In the genomic region with DNA sequence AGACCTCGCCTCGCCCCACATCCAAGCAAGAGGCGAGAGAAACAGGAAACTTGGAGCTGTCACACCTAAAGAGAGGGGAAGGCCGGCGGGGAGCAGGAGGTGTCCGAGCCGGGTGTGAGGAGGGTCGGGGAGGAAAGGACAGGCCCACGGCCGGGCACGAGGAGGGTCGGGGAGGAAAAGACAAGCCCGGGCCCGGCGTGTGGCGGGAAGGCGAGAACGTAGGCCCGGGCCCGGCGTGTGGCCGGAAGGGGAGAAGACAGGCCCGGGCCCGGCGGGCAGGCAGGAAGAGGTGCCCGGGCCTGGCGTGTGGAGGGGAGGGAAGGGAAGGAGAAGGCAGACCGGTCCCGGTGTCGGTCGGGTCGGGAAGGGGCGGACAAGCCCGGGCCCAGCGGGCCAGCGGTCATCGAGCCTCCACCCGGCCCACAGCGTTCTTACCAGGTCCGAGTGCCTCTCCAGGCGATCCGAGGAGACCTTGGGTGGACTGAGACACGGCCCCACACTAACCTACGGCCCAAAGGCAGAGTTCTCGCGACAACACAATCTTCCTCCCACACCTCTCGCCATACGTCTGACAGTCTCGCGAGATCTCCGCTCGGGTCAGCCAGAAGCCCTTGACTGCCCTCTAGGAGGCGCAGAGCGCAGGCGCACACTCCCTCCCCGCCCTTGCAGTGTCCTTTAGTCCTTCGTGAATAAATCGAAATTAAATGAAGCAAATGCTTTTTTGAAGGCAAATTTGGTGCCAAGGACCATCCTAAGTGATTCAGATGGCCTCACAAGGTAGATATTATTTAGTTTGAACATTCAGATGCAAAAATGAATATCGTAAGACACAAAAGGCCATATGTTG, we compare ENCODE assay signal across 8 cellular contexts. TPM values are rescaled to one million over a fixed set of nuclear protein-coding genes. Genes with fewer than 3 reads are reported as not detected.
A peak's percentile ranks its signal among the peaks of the same experiment; 100 is the strongest.
DNase-seq lines count a peak whose midpoint lies in the region; ATAC-seq and TF ChIP-seq lines count a peak whose summit lies in the region.

Gene NCOA4 (minus strand): TSS at position 533 of the 847 bp plus-strand sequence. CDS start 13,943 bp downstream, outside the sequence.

- H3K4me3 ChIP-seq in mucosa of stomach (ENCODE audit: low read length): peak within 1 kb of the TSS; percentile 95

- peak within 1 kb of the TSS; percentile 79 to 99 (median 95) for H3K27ac Mint-ChIP-seq in IgD-negative memory B cell

- H3K4me3 Mint-ChIP-seq in IgD-negative memory B cell: peak within 1 kb of the TSS; percentile 90 to 99 (median 94)

- peak; percentile 97 for ATAC-seq in GM21529 (IDR thresholded peaks at IDR 0.05; ENCODE audit: unreplicated experiment)

- H3K9me3 ChIP-seq in mucosa of stomach (ENCODE audit: control insufficient read depth, low read length): no peaks in the 10 kb centered on the region

- peak within 1 kb of the TSS; percentile 94 for H3K9ac ChIP-seq in mucosa of stomach (ENCODE audit: low read length)

- H3K27me3 Mint-ChIP-seq in IgD-negative memory B cell: peaks cover 3% of the 10 kb centered on the region

- peak; percentile 93 for DNase-seq in DMS153 (lab: John Stamatoyannopoulos, UW)
- peak; percentile 99 for DNase-seq in OCI-M1 (lab: John Stamatoyannopoulos, UW)
- DNase-seq in activated T-cell treated with anti-CD3 and anti-CD28 coated beads for 48 hours (ENCODE audit: low read depth): peak; percentile 89
- DNase-seq in erythroblast (lab: John Stamatoyannopoulos, UW): peak; percentile 99
- peak; percentile 88 to 89 for DNase-seq in stimulated activated CD8-positive, alpha-beta memory T cell treated with anti-CD3 and anti-CD28 coated beads, Interleukin-7, amount 100 ng/mL, for 1 hour (ENCODE audit: low read depth in 2 of 2)

- peaks cover 26 to 40% (median 27%) of the 10 kb centered on the region in 3 donors for H3K4me1 Mint-ChIP-seq in IgD-negative memory B cell

- peak; percentile 98 for TF ChIP-seq POLR2A in erythroblast (IDR thresholded peaks at IDR 0.05; ENCODE audit: low read length)

- H3K4me1 ChIP-seq in mucosa of stomach (ENCODE audit: control insufficient read depth, insufficient read depth, low read length): peaks cover 52% of the 10 kb centered on the region

- H3K9me3 Mint-ChIP-seq in IgD-negative memory B cell: peaks cover 0 to 2% (median 0%) of the 10 kb centered on the region in 3 donors

- no peaks in the 10 kb centered on the region for H3K36me3 ChIP-seq in mucosa of stomach (ENCODE audit: control insufficient read depth, insufficient read depth, low read length)

- H3K36me3 Mint-ChIP-seq in IgD-negative memory B cell: peaks cover 2% of the 10 kb centered on the region

- H3K27me3 ChIP-seq in mucosa of stomach (ENCODE audit: control insufficient read depth, insufficient read depth, low read length): no peaks in the 10 kb centered on the region

RNA-seq across cellular contexts. Expression of gene NCOA4, which starts in this region (rescaled TPM):
- polyA plus RNA-seq in IgD-negative memory B cell: 110 TPM

Comparison
In these comparisons a context has a peak if more than half of its experiments do, and no peak if none do; other contexts are left out.
1. Peak in every context shown above with its lines: DNase-seq, ATAC-seq and H3K4me3 ChIP-seq.